ENCODE assay signal across 8 cellular contexts in the genomic region with DNA sequence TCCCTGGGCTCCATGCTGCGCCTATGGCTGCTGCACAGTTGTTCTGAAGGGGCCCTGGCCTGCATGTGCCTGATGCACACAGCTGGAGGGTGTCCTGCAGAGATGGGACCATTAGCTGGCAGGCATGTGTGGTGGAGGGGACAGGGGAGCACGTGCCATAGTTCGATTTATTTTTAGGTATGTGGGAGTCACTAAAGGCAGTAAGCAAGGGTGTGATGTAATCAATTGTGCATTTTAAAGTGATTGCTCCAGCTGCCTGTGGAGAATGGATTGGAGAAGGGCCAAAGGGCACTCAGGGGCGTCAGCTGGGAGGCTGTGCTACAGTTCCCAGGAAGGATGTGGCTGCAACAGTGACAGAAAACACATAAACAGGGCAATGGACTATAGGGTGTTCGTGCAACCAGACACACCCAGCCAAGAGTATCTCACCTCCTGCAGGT.
A peak's percentile ranks its signal among the peaks of the same experiment; 100 is the strongest.
DNase-seq lines count a peak whose midpoint lies in the region; ATAC-seq and TF ChIP-seq lines count a peak whose summit lies in the region.

No MANE protein-coding gene starts in this region.

- peaks cover 23% of the 10 kb centered on the region for H3K4me1 ChIP-seq in PC-9 (replicated peaks; ENCODE audit: insufficient read depth)

- CTCF ChIA-PET in activated naive CD4-positive, alpha-beta T cell treated with anti-CD3 and anti-CD28 coated beads for 36 hours (lab: Charles Lee), result interaction anchor here (0.8 to 2.4 kb wide), 10 partner anchors 17 to 207 kb away, joined by 3 to 10 read pairs (median 4); partner anchors contain the start of gene ARL4C
- CTCF ChIA-PET in PC-9 (lab: Charles Lee), result no interaction called here

- H2AFZ ChIP-seq in PC-9, result no peak overlapping the region

- intact Hi-C loops in activated naive CD4-positive, alpha-beta T cell treated with anti-CD3 and anti-CD28 coated beads for 36 hours (cut with micrococcal nuclease), result loop anchor here (1.0 to 10.0 kb wide), 14 partner anchors 17 to 1207 kb away; partner anchors contain the start of gene HJURP
- intact Hi-C loops in PC-9 (cut with micrococcal nuclease; ENCODE audit: unreplicated experiment), result no loop called here

- peak overlapping the region; percentile 46 for H3K4me3 Mint-ChIP-seq in activated naive CD4-positive, alpha-beta T cell treated with anti-CD3 and anti-CD28 coated beads for 36 hours

- BruUV-seq in PC-9 (replicated peaks; lab: Mats Ljungman, UMichigan), result no TSS peak

- ATAC-seq in HG03342 (IDR thresholded peaks at IDR 0.05; ENCODE audit: unreplicated experiment), result peak; percentile 20

- no peaks in the 10 kb centered on the region for H4K20me1 ChIP-seq in PC-9 (ENCODE audit: insufficient read depth)

- H3K27me3 Mint-ChIP-seq in activated naive CD4-positive, alpha-beta T cell treated with anti-CD3 and anti-CD28 coated beads for 36 hours (ENCODE audit: low read depth), result no peaks in the 10 kb centered on the region

- POLR2A ChIA-PET in PC-9 (lab: Charles Lee; ENCODE audit: unreplicated experiment), result no interaction called here

- no peaks in the 10 kb centered on the region for H3K36me3 ChIP-seq in PC-9 (ENCODE audit: low read depth)

- TF ChIP-seq CTCF in PC-9 (conservative IDR thresholded peaks at IDR 0.05), result no peak

- peak overlapping the region; percentile 96 for H3K27ac Mint-ChIP-seq in activated naive CD4-positive, alpha-beta T cell treated with anti-CD3 and anti-CD28 coated beads for 36 hours

- H3K9me3 ChIP-seq in PC-9 (ENCODE audit: insufficient read depth, low read depth), result peaks cover 8% of the 10 kb centered on the region

- peaks cover 83% of the 10 kb centered on the region for H3K4me1 Mint-ChIP-seq in activated naive CD4-positive, alpha-beta T cell treated with anti-CD3 and anti-CD28 coated beads for 36 hours (ENCODE audit: low read depth)

- no peaks in the 10 kb centered on the region for H3K36me3 Mint-ChIP-seq in activated naive CD4-positive, alpha-beta T cell treated with anti-CD3 and anti-CD28 coated beads for 36 hours (ENCODE audit: low read depth)

- no peaks in the 10 kb centered on the region for H3K79me2 ChIP-seq in PC-9 (ENCODE audit: low read depth)

- no peak overlapping the region for H3K27ac ChIP-seq in PC-9

- H3F3A ChIP-seq in PC-9 (ENCODE audit: insufficient read depth, low read depth), result peaks cover 20% of the 10 kb centered on the region; the same call in 1 of the 2 replicates

- H3K4me2 ChIP-seq in PC-9, result peak overlapping the region; percentile 21; the same call in 1 of the 2 replicates

- no peaks in the 10 kb centered on the region for H3K9me3 Mint-ChIP-seq in activated naive CD4-positive, alpha-beta T cell treated with anti-CD3 and anti-CD28 coated beads for 36 hours

- no peaks in the 10 kb centered on the region for H3K27me3 ChIP-seq in PC-9 (ENCODE audit: insufficient read depth, low read depth)

- DNase-seq in activated naive CD4-positive, alpha-beta T cell treated with anti-CD3 and anti-CD28 coated beads for 36 hours, result peak; percentile 22
- DNase-seq in activated naive CD4-positive, alpha-beta T cell (lab: John Stamatoyannopoulos, UW), result no peak
- DNase-seq in PC-9 (peak; percentile 35 to 75), renal cortical epithelial cell (ENCODE audit: low read depth) (peak; percentile 86), T1000 (lab: John Stamatoyannopoulos, UW) (no peak), cerebellum (ENCODE audit: low spot score) (no peak)
- DNase-seq in effector CD4-positive, alpha-beta T cell, result peak; percentile 23

- no peak overlapping the region for H3K4me3 ChIP-seq in PC-9

- H3K9me2 ChIP-seq in PC-9 (ENCODE audit: insufficient read depth), result no peaks in the 10 kb centered on the region

Comparison
In these comparisons a context has a peak if more than half of its experiments do, and no peak if none do; other contexts are left out.
1. DNase-seq: peak in activated naive CD4-positive, alpha-beta T cell treated with anti-CD3 and anti-CD28 coated beads for 36 hours (single experiment), PC-9 (2 of 2), effector CD4-positive, alpha-beta T cell (single experiment) and renal cortical epithelial cell (single experiment); none in activated naive CD4-positive, alpha-beta T cell (0 of 4), T1000 (single experiment) and cerebellum (single experiment).